In the genomic region with DNA sequence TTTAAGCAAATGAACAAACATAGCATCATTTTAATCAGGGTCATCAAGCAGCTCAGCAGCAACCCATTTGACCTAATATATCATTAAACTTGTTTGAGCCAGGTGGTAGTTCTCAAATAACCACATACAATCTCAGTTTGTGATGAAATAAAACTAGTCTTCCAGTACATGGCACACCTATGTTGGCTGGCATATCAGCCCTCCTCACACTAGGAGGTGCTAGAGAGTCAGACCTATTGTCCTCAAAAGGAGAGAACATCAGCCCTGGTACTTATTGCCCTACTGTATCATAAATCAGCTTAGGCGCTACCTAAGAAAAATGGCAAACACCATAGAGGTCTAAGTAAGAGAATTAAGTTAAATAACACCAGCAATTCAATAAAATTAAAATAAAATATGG, we compare ENCODE assay signal across 10 cellular contexts.
DNase-seq lines count a peak whose midpoint lies in the region; ATAC-seq, FAIRE-seq and TF ChIP-seq lines count a peak whose summit lies in the region.
"Had no signal": no experiment of that assay in that cellular context is flagged by ENCODE, and none has a peak within 500 bp of the region (broad histone marks: within the 10 kb centered on the region; RNA-seq: fewer than 3 reads in every experiment).

No MANE protein-coding gene starts in this region.

- no peaks in the 10 kb centered on the region for H3K4me1 ChIP-seq in SJCRH30
- H3K4me1 ChIP-seq in iPS DF 6.9 (ENCODE audit: control insufficient read depth, insufficient read depth, low read length): no peaks in the 10 kb centered on the region

- no peak for ATAC-seq in HG02840 (IDR thresholded peaks at IDR 0.05; ENCODE audit: low FRiP score, unreplicated experiment)
- ATAC-seq: stimulated activated effector memory CD8-positive, alpha-beta T cell treated with anti-CD3 and anti-CD28 coated beads, Interleukin-12 subunit alpha, Interleukin-12 subunit beta, amount 100 ng/mL, for 72 hours had no signal

- H3K4me3 ChIP-seq in SJCRH30 (no peak overlapping the region), iPS DF 6.9 (ENCODE audit: low read length) (no peak overlapping the region)
- H3K4me3 ChIP-seq: skin epidermis had no signal

- H3K27me3 ChIP-seq in SJCRH30 (no peaks in the 10 kb centered on the region), iPS DF 6.9 (ENCODE audit: control insufficient read depth, insufficient read depth, low read length) (no peaks in the 10 kb centered on the region)

- FAIRE-seq in H54 (lab: Jason Lieb, UNC): peak; percentile 38

- H3K27ac ChIP-seq in SJCRH30: no peak overlapping the region
- H3K27ac ChIP-seq in iPS DF 6.9 (ENCODE audit: low read length): no peak overlapping the region
- H3K27ac ChIP-seq: skin epidermis had no signal

- DNase-seq in NCI-H1417 (lab: John Stamatoyannopoulos, UW) (peak in 2 of 3 experiments; percentile 2 to 29), NCI-H1417 treated with DMSO at 0.1 percent for 48 hours (lab: John Stamatoyannopoulos, UW) (no peak), H54 (ENCODE audit: insufficient read length, low spot score) (no peak), SJCRH30 (peak; percentile 10 to 41), iPS DF 6.9 (ENCODE audit: low read depth, low spot score) (peak; percentile 16), inferior parietal cortex (ENCODE audit: extremely low spot score) (no peak), kidney glomerular epithelial cell (lab: John Stamatoyannopoulos, UW) (no peak)

- no CpG with 5 or more reads among the region's 1 CpG for WGBS in iPS DF 6.9 (ENCODE audit: insufficient coverage, insufficient read length)

- H3K9me3 ChIP-seq in SJCRH30 (replicated peaks) (no peaks in the 10 kb centered on the region), iPS DF 6.9 (ENCODE audit: control insufficient read depth, insufficient read depth, low read length) (no peaks in the 10 kb centered on the region)

- TF ChIP-seq POLR2A in H54 (IDR thresholded peaks at IDR 0.05; ENCODE audit: low read depth, low read length): no peak

- H3K36me3 ChIP-seq in SJCRH30: no peaks in the 10 kb centered on the region
- H3K36me3 ChIP-seq in iPS DF 6.9 (ENCODE audit: control insufficient read depth, insufficient read depth, low read length): no peaks in the 10 kb centered on the region

Comparison
In these comparisons a context has a peak if more than half of its experiments do, and no peak if none do; other contexts are left out.
1. DNase-seq: peak in NCI-H1417 (2 of 3), SJCRH30 (2 of 2) and iPS DF 6.9 (single experiment); none in NCI-H1417 treated with DMSO at 0.1 percent for 48 hours (single experiment), H54 (single experiment), inferior parietal cortex (single experiment) and kidney glomerular epithelial cell (single experiment).